ENCODE assay signal across 20 cellular contexts in the genomic region with DNA sequence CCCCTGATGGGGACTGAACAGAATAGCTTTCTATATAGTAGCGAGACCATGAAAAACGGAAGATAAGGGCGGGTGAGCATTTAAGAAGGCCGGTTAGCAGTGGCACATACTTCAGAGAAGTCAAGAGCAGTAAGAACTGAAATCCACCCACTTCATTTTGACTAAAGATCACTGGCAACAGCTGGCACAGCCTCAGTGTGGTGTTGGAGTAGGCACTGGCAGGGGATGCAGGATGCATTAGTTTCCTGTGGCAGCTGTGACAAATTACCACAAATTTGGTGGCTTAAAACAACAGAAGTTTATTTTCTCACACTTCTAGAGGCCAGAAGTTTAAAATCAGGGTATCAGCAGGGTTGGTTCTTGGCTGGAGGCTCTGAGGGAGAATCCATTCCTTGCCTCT.
DNase-seq lines count a peak whose midpoint lies in the region; TF ChIP-seq lines count a peak whose summit lies in the region.
"Had no signal": no experiment of that assay in that cellular context is flagged by ENCODE, and none has a peak within 500 bp of the region (broad histone marks: within the 10 kb centered on the region; RNA-seq: fewer than 3 reads in every experiment).

No MANE protein-coding gene starts in this region.

- no peak overlapping the region for H4K8ac ChIP-seq in mesendoderm (ENCODE audit: low read depth, low read length)

- H3K79me1 ChIP-seq in mesendoderm (ENCODE audit: low read length) = no peaks in the 10 kb centered on the region

- no peak overlapping the region for H2AK5ac ChIP-seq in mesendoderm (ENCODE audit: low read length)

- H3K4me2 ChIP-seq in mesendoderm (ENCODE audit: low read length) = no peak overlapping the region
- H3K4me2 ChIP-seq: BLaER1 had no signal

- H3K27ac ChIP-seq in thyroid gland (no peak overlapping the region), mesendoderm (ENCODE audit: low read depth, low read length) (no peak overlapping the region)
- H3K27ac ChIP-seq: 22Rv1, BLaER1, C4-2B, GM23248 had no signal

- H3K56ac ChIP-seq in mesendoderm (ENCODE audit: low read length) = no peak overlapping the region

- 17 to 58% methylated on average over 4 of the region's 4 CpGs for WGBS in thyroid gland, 2 donors
- WGBS in mesendoderm (ENCODE audit: extremely low coverage, insufficient coverage, low lambda C conversion rate) = no CpG with 5 or more reads among the region's 4 CpGs

- no peak overlapping the region for H2BK5ac ChIP-seq in mesendoderm (ENCODE audit: low read length)

- H3K23ac ChIP-seq in mesendoderm (ENCODE audit: low read length) = no peak overlapping the region

- H3K18ac ChIP-seq in mesendoderm (ENCODE audit: low read length) = no peak overlapping the region

- H3K27me3 ChIP-seq in thyroid gland = no peaks in the 10 kb centered on the region
- no peaks in the 10 kb centered on the region for H3K27me3 ChIP-seq in mesendoderm (ENCODE audit: insufficient read depth, low read length, poor library complexity)
- H3K27me3 ChIP-seq: BLaER1 had no signal

- peaks cover 0 to 5% of the 10 kb centered on the region in 2 donors for H3K4me1 ChIP-seq in thyroid gland
- H3K4me1 ChIP-seq in mesendoderm (ENCODE audit: control insufficient read depth, low read depth, low read length) = no peaks in the 10 kb centered on the region
- H3K4me1 ChIP-seq: BLaER1, Caco-2 had no signal

- no peaks in the 10 kb centered on the region for H3K79me2 ChIP-seq in mesendoderm (ENCODE audit: control insufficient read depth, insufficient read depth, low read length)

- intact Hi-C loops in thyroid gland (cut with DNase I) = no loop called here

- H3K4me3 ChIP-seq in Jurkat, Clone E6-1 (ENCODE audit: low read length) = no peak overlapping the region
- no peak overlapping the region for H3K4me3 ChIP-seq in thyroid gland (replicated peaks in 1 of 3)
- H3K4me3 ChIP-seq in mesendoderm (ENCODE audit: low read length) = no peak overlapping the region
- H3K4me3 ChIP-seq: BLaER1, GM12878, GM23248 had no signal

- no peak overlapping the region for H3K4ac ChIP-seq in mesendoderm (ENCODE audit: low read depth, low read length)

- H3K9ac ChIP-seq in mesendoderm (ENCODE audit: low read length) = no peak overlapping the region
- H3K9ac ChIP-seq: BLaER1, GM23248 had no signal

- no peaks in the 10 kb centered on the region for H3K9me3 ChIP-seq in thyroid gland
- H3K9me3 ChIP-seq: BLaER1, Caco-2 had no signal

- H4K5ac ChIP-seq in mesendoderm (ENCODE audit: low read length) = no peak overlapping the region

- no peak overlapping the region for H2BK120ac ChIP-seq in mesendoderm (ENCODE audit: low read depth, low read length)

- H2BK15ac ChIP-seq in mesendoderm (replicated peaks; ENCODE audit: low read depth) = no peak overlapping the region

- no peak for TF ChIP-seq CTCF in thyroid gland (IDR thresholded peaks at IDR 0.05)

- peak; percentile 45 for DNase-seq in Jurkat, Clone E6-1 (ENCODE audit: low read depth, low spot score)
- DNase-seq in NCI-H524 treated with DMSO at 0.1 percent for 48 hours (lab: John Stamatoyannopoulos, UW) (peak; percentile 96), myocyte (ENCODE audit: low read depth) (peak; percentile 39), thyroid gland (peak; percentile 69 to 74), NCI-H128 (lab: John Stamatoyannopoulos, UW; ENCODE audit: unreplicated experiment) (no peak), mesendoderm (no peak)
- DNase-seq in activated CD8-positive, alpha-beta memory T cell treated with anti-CD3 and anti-CD28 coated beads for 24 hours = no peak
- DNase-seq: Caco-2; CD4-positive, CD25-positive, alpha-beta regulatory T cell; CD8-positive, alpha-beta T cell; DMS79; EL; GDM1; GM23248; H7; HCEC 1CT had no signal

- H3K36me3 ChIP-seq in thyroid gland = no peaks in the 10 kb centered on the region
- no peaks in the 10 kb centered on the region for H3K36me3 ChIP-seq in mesendoderm (ENCODE audit: control insufficient read depth, insufficient read depth, low read length)
- H3K36me3 ChIP-seq: BLaER1 had no signal

- TF ChIP-seq POLR2A in thyroid gland (IDR thresholded peaks at IDR 0.05) = no peak

Comparison
In these comparisons a context has a peak if more than half of its experiments do, and no peak if none do; other contexts are left out.
1. DNase-seq: peak in Jurkat, Clone E6-1 (single experiment), NCI-H524 treated with DMSO at 0.1 percent for 48 hours (single experiment), myocyte (single experiment) and thyroid gland (2 of 2); none in activated CD8-positive, alpha-beta memory T cell treated with anti-CD3 and anti-CD28 coated beads for 24 hours (single experiment), NCI-H128 (single experiment) and mesendoderm (single experiment).